ENCODE assay signal across 18 cellular contexts in the genomic region with DNA sequence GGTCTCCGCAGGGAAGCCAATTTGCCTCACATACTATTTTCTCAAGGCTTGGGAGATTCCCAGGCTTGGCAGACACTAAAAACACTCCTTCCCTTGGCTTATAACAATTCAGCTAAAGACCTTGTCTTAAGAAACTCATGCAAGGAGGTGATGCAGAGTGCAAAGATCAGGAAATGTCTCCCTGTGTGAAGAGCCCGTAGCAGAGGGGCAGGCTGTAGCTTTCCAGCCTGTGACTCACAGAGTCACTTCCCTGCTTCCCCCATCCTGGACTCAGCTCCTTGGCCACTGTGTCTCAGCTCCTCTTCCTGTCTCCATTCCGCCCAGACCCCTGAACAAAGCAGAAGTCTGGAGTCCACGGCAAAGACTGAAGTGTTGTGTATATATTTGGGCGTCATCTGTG. TPM values are rescaled to one million over a fixed set of nuclear protein-coding genes. Genes with fewer than 3 reads are reported as not detected.
DNase-seq lines count a peak whose midpoint lies in the region; ATAC-seq and TF ChIP-seq lines count a peak whose summit lies in the region.
"Had no signal": no experiment of that assay in that cellular context is flagged by ENCODE, and none has a peak within 500 bp of the region (broad histone marks: within the 10 kb centered on the region; RNA-seq: fewer than 3 reads in every experiment).

No MANE protein-coding gene starts in this region.

- no peaks in the 10 kb centered on the region for H3K36me3 Mint-ChIP-seq in GM23338 (ENCODE audit: low read depth)
- H3K36me3 Mint-ChIP-seq: activated naive CD4-positive, alpha-beta T cell treated with anti-CD3 and anti-CD28 coated beads, Interleukin-2, amount 50 U/mL, for 24 hours; natural killer cell treated with Interleukin-12 subunit alpha and Interleukin-12 subunit beta and Interleukin-15 and Interleukin-18, amount 100 ng/mL, for 72 hours; stimulated activated memory B cell treated with anti-CD40 and anti-IgM and Interleukin-4, amounts not matched to agents 10 μg/mL and 1 μg/mL and 100 μg/mL, for 72 hours had no signal

- H3K9me3 Mint-ChIP-seq in GM23338: no peaks in the 10 kb centered on the region
- H3K9me3 Mint-ChIP-seq: activated naive CD4-positive, alpha-beta T cell treated with anti-CD3 and anti-CD28 coated beads, Interleukin-2, amount 50 U/mL, for 24 hours; central memory CD8-positive, alpha-beta T cell; natural killer cell treated with Interleukin-12 subunit alpha and Interleukin-12 subunit beta and Interleukin-15 and Interleukin-18, amount 100 ng/mL, for 72 hours had no signal

- no peak overlapping the region for H3K4me3 Mint-ChIP-seq in GM23338
- H3K4me3 Mint-ChIP-seq: activated naive CD4-positive, alpha-beta T cell treated with anti-CD3 and anti-CD28 coated beads, Interleukin-2, amount 50 U/mL, for 24 hours; central memory CD8-positive, alpha-beta T cell; natural killer cell treated with Interleukin-12 subunit alpha and Interleukin-12 subunit beta and Interleukin-15 and Interleukin-18, amount 100 ng/mL, for 72 hours; stimulated activated memory B cell treated with anti-CD40 and anti-IgM and Interleukin-4, amounts not matched to agents 10 μg/mL and 1 μg/mL and 100 μg/mL, for 72 hours had no signal

- H3K27me3 Mint-ChIP-seq in GM23338 (ENCODE audit: insufficient read depth, low read depth, poor library complexity): no peaks in the 10 kb centered on the region
- H3K27me3 Mint-ChIP-seq: central memory CD8-positive, alpha-beta T cell; natural killer cell treated with Interleukin-12 subunit alpha and Interleukin-12 subunit beta and Interleukin-15 and Interleukin-18, amount 100 ng/mL, for 72 hours; stimulated activated memory B cell treated with anti-CD40 and anti-IgM and Interleukin-4, amounts not matched to agents 10 μg/mL and 1 μg/mL and 100 μg/mL, for 72 hours had no signal

- no peak for DNase-seq in GM23338 (ENCODE audit: low spot score)
- DNase-seq in body of pancreas: peak in 1 of 4 donors; percentile 6
- peak; percentile 58 for DNase-seq in iris pigment epithelial cell (ENCODE audit: low read depth)
- DNase-seq in hepatic stellate cell (ENCODE audit: low spot score): no peak
- no peak for DNase-seq in SKM-1 (lab: John Stamatoyannopoulos, UW; ENCODE audit: unreplicated experiment)
- DNase-seq in NOMO-1 (lab: John Stamatoyannopoulos, UW; ENCODE audit: unreplicated experiment in 2 of 2): no peak
- DNase-seq: activated CD4-positive, alpha-beta T cell treated with anti-CD3 and anti-CD28 coated beads for 1 hour; DMS153; head of caudate nucleus; left colon; T-helper 2 cell had no signal

- H3K36me3 ChIP-seq in GM23338 (ENCODE audit: insufficient read depth): no peaks in the 10 kb centered on the region
- H3K36me3 ChIP-seq in body of pancreas (replicated peaks in 1 of 2; ENCODE audit: insufficient read depth in 1 of 2, low read depth in 2 of 2): no peaks in the 10 kb centered on the region
- H3K36me3 ChIP-seq in skeletal muscle tissue (ENCODE audit: control insufficient read depth in 3 of 3, insufficient read depth in 3 of 3, low read length in 3 of 3): no peaks in the 10 kb centered on the region
- H3K36me3 ChIP-seq: BLaER1 treated with 17β-estradiol and CSF1 and Interleukin-3, amounts not matched to agents 10 nM and 100 nM had no signal

- peaks cover under 1% of the 10 kb centered on the region; the same call in 1 of the 3 replicates for H3K4me1 Mint-ChIP-seq in GM23338
- H3K4me1 Mint-ChIP-seq: activated naive CD4-positive, alpha-beta T cell treated with anti-CD3 and anti-CD28 coated beads, Interleukin-2, amount 50 U/mL, for 24 hours; central memory CD8-positive, alpha-beta T cell; stimulated activated memory B cell treated with anti-CD40 and anti-IgM and Interleukin-4, amounts not matched to agents 10 μg/mL and 1 μg/mL and 100 μg/mL, for 72 hours had no signal

- H3K27me3 ChIP-seq in GM23338 (ENCODE audit: insufficient read depth): no peaks in the 10 kb centered on the region
- H3K27me3 ChIP-seq in body of pancreas: no peaks in the 10 kb centered on the region
- no peaks in the 10 kb centered on the region for H3K27me3 ChIP-seq in skeletal muscle tissue (ENCODE audit: control insufficient read depth in 3 of 3, insufficient read depth in 3 of 3, low read length in 3 of 3)
- H3K27me3 ChIP-seq: BLaER1 treated with 17β-estradiol and CSF1 and Interleukin-3, amounts not matched to agents 10 nM and 100 nM had no signal

- H2AFZ ChIP-seq in GM23338: peak overlapping the region; percentile 77; the same call in 1 of the 2 replicates

- no peak overlapping the region for H3K9ac ChIP-seq in skeletal muscle tissue (ENCODE audit: low read depth in 1 of 3, low read length in 3 of 3)
- H3K9ac ChIP-seq: BLaER1 treated with 17β-estradiol and CSF1 and Interleukin-3, amounts not matched to agents 10 nM and 100 nM had no signal

- H3K9me3 ChIP-seq in body of pancreas (no peaks in the 10 kb centered on the region), skeletal muscle tissue (ENCODE audit: control insufficient read depth in 3 of 3, low read length in 3 of 3) (no peaks in the 10 kb centered on the region)
- H3K9me3 ChIP-seq: BLaER1 treated with 17β-estradiol and CSF1 and Interleukin-3, amounts not matched to agents 10 nM and 100 nM had no signal

- no peaks in the 10 kb centered on the region for H3K4me1 ChIP-seq in GM23338 (ENCODE audit: insufficient read depth)
- no peaks in the 10 kb centered on the region for H3K4me1 ChIP-seq in body of pancreas
- H3K4me1 ChIP-seq in skeletal muscle tissue (ENCODE audit: control insufficient read depth in 3 of 3, insufficient read depth in 3 of 3, low read length in 3 of 3): peaks cover 0 to 3% (median 0%) of the 10 kb centered on the region in 3 donors

- H3K4me3 ChIP-seq in GM23338: no peak overlapping the region
- H3K4me3 ChIP-seq in body of pancreas: no peak overlapping the region
- no peak overlapping the region for H3K4me3 ChIP-seq in skeletal muscle tissue (ENCODE audit: low read length in 3 of 3)
- H3K4me3 ChIP-seq: BLaER1 treated with 17β-estradiol and CSF1 and Interleukin-3, amounts not matched to agents 10 nM and 100 nM had no signal

- ATAC-seq in GM23338 (no peak), body of pancreas (peak; percentile 63), GM18867 (IDR thresholded peaks at IDR 0.05; ENCODE audit: unreplicated experiment) (no peak)
- ATAC-seq: left colon; natural killer cell treated with Interleukin-12 subunit alpha and Interleukin-12 subunit beta and Interleukin-15 and Interleukin-18, amount 100 ng/mL, for 72 hours; stimulated activated memory B cell treated with anti-CD40 and anti-IgM and Interleukin-4, amounts not matched to agents 10 μg/mL and 1 μg/mL and 100 μg/mL, for 72 hours had no signal

- TF ChIP-seq CTCF in GM23338 (conservative IDR thresholded peaks at IDR 0.05; ENCODE audit: low read depth in 2 of 2) (no peak), body of pancreas (IDR thresholded peaks at IDR 0.05) (no peak)

- H3K4me2 ChIP-seq in GM23338: no peak overlapping the region

- H3K27ac Mint-ChIP-seq in GM23338: no peak overlapping the region
- H3K27ac Mint-ChIP-seq: activated naive CD4-positive, alpha-beta T cell treated with anti-CD3 and anti-CD28 coated beads, Interleukin-2, amount 50 U/mL, for 24 hours; natural killer cell treated with Interleukin-12 subunit alpha and Interleukin-12 subunit beta and Interleukin-15 and Interleukin-18, amount 100 ng/mL, for 72 hours; stimulated activated memory B cell treated with anti-CD40 and anti-IgM and Interleukin-4, amounts not matched to agents 10 μg/mL and 1 μg/mL and 100 μg/mL, for 72 hours had no signal

- 58 to 61% methylated on average over 5 of the region's 5 CpGs for WGBS in body of pancreas, 2 donors

- no peak overlapping the region for H3K27ac ChIP-seq in GM23338 (ENCODE audit: low read depth)
- no peak overlapping the region for H3K27ac ChIP-seq in body of pancreas
- peak overlapping the region; percentile 15 for H3K27ac ChIP-seq in skeletal muscle tissue (ENCODE audit: low read depth, low read length)
- H3K27ac ChIP-seq: BLaER1 treated with 17β-estradiol and CSF1 and Interleukin-3, amounts not matched to agents 10 nM and 100 nM had no signal

- no peaks in the 10 kb centered on the region for H4K20me1 ChIP-seq in GM23338 (replicated peaks; ENCODE audit: insufficient read depth)
- H4K20me1 ChIP-seq: BLaER1 treated with 17β-estradiol and CSF1 and Interleukin-3, amounts not matched to agents 10 nM and 100 nM had no signal

- intact Hi-C loops in body of pancreas (cut with DNase I): no loop called here

- no peaks in the 10 kb centered on the region for H3K9me2 ChIP-seq in GM23338 (ENCODE audit: insufficient read depth)

- H3K79me2 ChIP-seq in GM23338 (replicated peaks; ENCODE audit: insufficient read depth): no peaks in the 10 kb centered on the region

- H3F3A ChIP-seq in GM23338 (replicated peaks; ENCODE audit: low read depth): no peaks in the 10 kb centered on the region

- TF ChIP-seq POLR2A in body of pancreas (IDR thresholded peaks at IDR 0.05): no peak

RNA-seq across cellular contexts. Expression of gene KDR, which starts 56.1 kb away (rescaled TPM):
- total RNA-seq in GM23338 (2014; rRNA removed; shearing (Covaris generic)): 102 and 109 TPM in 2 replicates
- polyA plus RNA-seq in GM23338 (2016; fragmentation: Nextera tagmentation; extraction: Ambion mirVana): 25.9 and 27.9 TPM in 2 replicates
- total RNA-seq in body of pancreas (10 to 100 TPM; 12.9 to 14.5 TPM), skeletal muscle tissue (49.1 TPM)
- total RNA-seq: natural killer cell treated with Interleukin-12 subunit alpha and Interleukin-12 subunit beta and Interleukin-15 and Interleukin-18, amount 100 ng/mL, for 72 hours had no signal
